In the genomic region with DNA sequence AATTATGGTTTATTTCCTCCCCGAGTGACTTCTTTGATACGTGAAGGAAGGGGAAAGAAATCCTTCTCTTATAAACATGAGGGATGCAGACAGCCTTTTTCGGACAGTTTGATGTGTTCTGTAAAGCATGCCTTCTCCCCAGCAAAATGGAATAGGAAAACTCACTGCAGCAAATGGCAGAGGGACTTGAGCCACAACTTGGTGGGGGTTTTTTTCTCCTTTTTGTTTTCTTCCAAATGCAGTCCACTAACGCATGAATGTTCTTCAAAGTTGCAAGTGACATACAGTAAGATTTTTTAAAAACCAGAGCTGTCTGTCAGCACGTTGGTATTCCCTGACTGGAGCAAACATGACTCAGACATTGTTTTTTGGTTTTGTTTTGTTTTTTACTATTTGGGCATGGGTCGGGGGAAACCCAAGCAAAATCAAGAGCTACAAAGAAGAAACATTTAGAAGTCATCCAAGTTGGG, we compare ENCODE assay signal across 1 cellular context.
TF ChIP-seq lines count a peak whose summit lies in the region.

No MANE protein-coding gene starts in this region.

TF ChIP-seq in HepG2, 621 proteins besides CTCF, POLR2A, EP300 and RAD21 (continued from another document and continues in another):
- TF ChIP-seq ZBTB7A (CRISPR knock-in tag; IDR thresholded peaks at IDR 0.05): no peak
- TF ChIP-seq ZNF703 (CRISPR knock-in tag; IDR thresholded peaks at IDR 0.05; ENCODE audit: borderline replicate concordance): no peak
- 0 out of 2 replicates have a peak, but pooled peaks have one; percentile 25 for TF ChIP-seq ATF1 (CRISPR knock-in tag; IDR thresholded peaks at IDR 0.05)
- no peak for TF ChIP-seq ZNF557 (CRISPR knock-in tag; IDR thresholded peaks at IDR 0.05)
- TF ChIP-seq, protein P1, sequence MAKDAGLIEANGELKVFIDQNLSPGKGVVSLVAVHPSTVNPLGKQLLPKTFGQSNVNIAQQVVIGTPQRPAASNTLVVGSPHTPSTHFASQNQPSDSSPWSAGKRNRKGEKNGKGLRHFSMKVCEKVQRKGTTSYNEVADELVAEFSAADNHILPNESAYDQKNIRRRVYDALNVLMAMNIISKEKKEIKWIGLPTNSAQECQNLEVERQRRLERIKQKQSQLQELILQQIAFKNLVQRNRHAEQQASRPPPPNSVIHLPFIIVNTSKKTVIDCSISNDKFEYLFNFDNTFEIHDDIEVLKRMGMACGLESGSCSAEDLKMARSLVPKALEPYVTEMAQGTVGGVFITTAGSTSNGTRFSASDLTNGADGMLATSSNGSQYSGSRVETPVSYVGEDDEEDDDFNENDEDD (CRISPR knock-in tag; IDR thresholded peaks at IDR 0.05; ENCODE audit: borderline replicate concordance): no peak
- TF ChIP-seq EEA1 (CRISPR knock-in tag; IDR thresholded peaks at IDR 0.05; ENCODE audit: borderline replicate concordance): no peak
- TF ChIP-seq KLF12 (CRISPR knock-in tag; IDR thresholded peaks at IDR 0.05; ENCODE audit: borderline replicate concordance): no peak
- no peak for TF ChIP-seq ZNF367 (CRISPR knock-in tag; IDR thresholded peaks at IDR 0.05; ENCODE audit: borderline replicate concordance)
- TF ChIP-seq TRIM22 (IDR thresholded peaks at IDR 0.05): no peak
- no peak for TF ChIP-seq ISX (CRISPR knock-in tag; conservative IDR thresholded peaks at IDR 0.05)
- TF ChIP-seq ZNF749 (CRISPR knock-in tag; IDR thresholded peaks at IDR 0.05; ENCODE audit: borderline replicate concordance): no peak
- no peak; the same call in 1 of the 2 replicates for TF ChIP-seq NCOA2 (CRISPR knock-in tag; IDR thresholded peaks at IDR 0.05)
- TF ChIP-seq FOXM1 (CRISPR knock-in tag; IDR thresholded peaks at IDR 0.05): no peak
- no peak for TF ChIP-seq ZNF687 (CRISPR knock-in tag; IDR thresholded peaks at IDR 0.05)
- no peak for TF ChIP-seq ZNF709 (CRISPR knock-in tag; IDR thresholded peaks at IDR 0.05)
- no peak for TF ChIP-seq ZNF629 (CRISPR knock-in tag; conservative IDR thresholded peaks at IDR 0.05)
- TF ChIP-seq PITX1 (CRISPR knock-in tag; IDR thresholded peaks at IDR 0.05): no peak
- no peak for TF ChIP-seq FOXK2 (IDR thresholded peaks at IDR 0.05)
- TF ChIP-seq ERF (CRISPR knock-in tag; IDR thresholded peaks at IDR 0.05): no peak
- TF ChIP-seq JUND (CRISPR knock-in tag; IDR thresholded peaks at IDR 0.05): no peak
- 0 out of 2 replicates have a peak, but pooled peaks have one; percentile 5 for TF ChIP-seq ZNF674 (CRISPR knock-in tag; IDR thresholded peaks at IDR 0.05; ENCODE audit: low read depth)
- TF ChIP-seq TIGD3 (CRISPR knock-in tag; IDR thresholded peaks at IDR 0.05; ENCODE audit: borderline replicate concordance): no peak
- TF ChIP-seq BRD4 (CRISPR knock-in tag; IDR thresholded peaks at IDR 0.05): no peak
- no peak for TF ChIP-seq ZNF3 (CRISPR knock-in tag; IDR thresholded peaks at IDR 0.05)
- TF ChIP-seq DR1 (CRISPR knock-in tag; IDR thresholded peaks at IDR 0.05): no peak
- TF ChIP-seq SP5 (CRISPR knock-in tag; IDR thresholded peaks at IDR 0.05; ENCODE audit: borderline replicate concordance, low read depth): no peak
- TF ChIP-seq ZNF282 (IDR thresholded peaks at IDR 0.05; ENCODE audit: partially characterized antibody): no peak
- no peak for TF ChIP-seq BCL3 (CRISPR knock-in tag; IDR thresholded peaks at IDR 0.05)
- no peak for TF ChIP-seq U2AF1 (optimal IDR thresholded peaks at IDR 0.05; ENCODE audit: low read depth, low read length)
- no peak for TF ChIP-seq MTF1 (CRISPR knock-in tag; IDR thresholded peaks at IDR 0.05)
- no peak for TF ChIP-seq MIER2 (CRISPR knock-in tag; IDR thresholded peaks at IDR 0.05)
- no peak for TF ChIP-seq ELF4 (CRISPR knock-in tag; IDR thresholded peaks at IDR 0.05; ENCODE audit: borderline replicate concordance)
- TF ChIP-seq ZBTB14 (CRISPR knock-in tag; IDR thresholded peaks at IDR 0.05): peak; percentile 73; the same call in 1 of the 2 replicates
- TF ChIP-seq MAFK (conservative IDR thresholded peaks at IDR 0.05 in 1 of 2, IDR thresholded peaks at IDR 0.05 in 1 of 2; ENCODE audit: low read length in 2 of 2): no peak
- TF ChIP-seq, protein P2, sequence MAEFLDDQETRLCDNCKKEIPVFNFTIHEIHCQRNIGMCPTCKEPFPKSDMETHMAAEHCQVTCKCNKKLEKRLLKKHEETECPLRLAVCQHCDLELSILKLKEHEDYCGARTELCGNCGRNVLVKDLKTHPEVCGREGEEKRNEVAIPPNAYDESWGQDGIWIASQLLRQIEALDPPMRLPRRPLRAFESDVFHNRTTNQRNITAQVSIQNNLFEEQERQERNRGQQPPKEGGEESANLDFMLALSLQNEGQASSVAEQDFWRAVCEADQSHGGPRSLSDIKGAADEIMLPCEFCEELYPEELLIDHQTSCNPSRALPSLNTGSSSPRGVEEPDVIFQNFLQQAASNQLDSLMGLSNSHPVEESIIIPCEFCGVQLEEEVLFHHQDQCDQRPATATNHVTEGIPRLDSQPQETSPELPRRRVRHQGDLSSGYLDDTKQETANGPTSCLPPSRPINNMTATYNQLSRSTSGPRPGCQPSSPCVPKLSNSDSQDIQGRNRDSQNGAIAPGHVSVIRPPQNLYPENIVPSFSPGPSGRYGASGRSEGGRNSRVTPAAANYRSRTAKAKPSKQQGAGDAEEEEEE (CRISPR knock-in tag; IDR thresholded peaks at IDR 0.05; ENCODE audit: borderline replicate concordance): no peak
- no peak for TF ChIP-seq ZNF260 (CRISPR knock-in tag; IDR thresholded peaks at IDR 0.05; ENCODE audit: borderline replicate concordance, low read depth)
- no peak for TF ChIP-seq IKZF4 (CRISPR knock-in tag; IDR thresholded peaks at IDR 0.05; ENCODE audit: borderline replicate concordance, low read depth, not compliant biosample characterization)
- no peak for TF ChIP-seq JUNB (CRISPR knock-in tag; IDR thresholded peaks at IDR 0.05; ENCODE audit: borderline replicate concordance)
- 0 out of 2 replicates have a peak, but pooled peaks have one; percentile 16 for TF ChIP-seq ZKSCAN8 (CRISPR knock-in tag; IDR thresholded peaks at IDR 0.05; ENCODE audit: borderline replicate concordance)
- TF ChIP-seq RXRB (CRISPR knock-in tag; IDR thresholded peaks at IDR 0.05; ENCODE audit: borderline replicate concordance): no peak
- 0 out of 2 replicates have a peak, but pooled peaks have one; percentile 58 for TF ChIP-seq ZNF800 (CRISPR knock-in tag; IDR thresholded peaks at IDR 0.05)
- TF ChIP-seq RBFOX2 (IDR thresholded peaks at IDR 0.05; ENCODE audit: low read depth, low read length): no peak
- no peak for TF ChIP-seq ZNF563 (CRISPR knock-in tag; IDR thresholded peaks at IDR 0.05)
- no peak for TF ChIP-seq ZNF772 (CRISPR knock-in tag; IDR thresholded peaks at IDR 0.05)
- TF ChIP-seq CHCHD3 (CRISPR knock-in tag; IDR thresholded peaks at IDR 0.05): 0 out of 2 replicates have a peak, but pooled peaks have one; percentile 2
- TF ChIP-seq ZSCAN30 (CRISPR knock-in tag; IDR thresholded peaks at IDR 0.05): 0 out of 2 replicates have a peak, but pooled peaks have one; percentile 0
- no peak for TF ChIP-seq ZFP91 (CRISPR knock-in tag; IDR thresholded peaks at IDR 0.05; ENCODE audit: borderline replicate concordance)
- TF ChIP-seq, protein P3, sequence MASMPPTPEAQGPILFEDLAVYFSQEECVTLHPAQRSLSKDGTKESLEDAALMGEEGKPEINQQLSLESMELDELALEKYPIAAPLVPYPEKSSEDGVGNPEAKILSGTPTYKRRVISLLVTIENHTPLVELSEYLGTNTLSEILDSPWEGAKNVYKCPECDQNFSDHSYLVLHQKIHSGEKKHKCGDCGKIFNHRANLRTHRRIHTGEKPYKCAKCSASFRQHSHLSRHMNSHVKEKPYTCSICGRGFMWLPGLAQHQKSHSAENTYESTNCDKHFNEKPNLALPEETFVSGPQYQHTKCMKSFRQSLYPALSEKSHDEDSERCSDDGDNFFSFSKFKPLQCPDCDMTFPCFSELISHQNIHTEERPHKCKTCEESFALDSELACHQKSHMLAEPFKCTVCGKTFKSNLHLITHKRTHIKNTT (CRISPR knock-in tag; IDR thresholded peaks at IDR 0.05): no peak
- TF ChIP-seq ZNF207 (IDR thresholded peaks at IDR 0.05; ENCODE audit: borderline replicate concordance): no peak
